ENCODE assay signal across 10 cellular contexts in the genomic region with DNA sequence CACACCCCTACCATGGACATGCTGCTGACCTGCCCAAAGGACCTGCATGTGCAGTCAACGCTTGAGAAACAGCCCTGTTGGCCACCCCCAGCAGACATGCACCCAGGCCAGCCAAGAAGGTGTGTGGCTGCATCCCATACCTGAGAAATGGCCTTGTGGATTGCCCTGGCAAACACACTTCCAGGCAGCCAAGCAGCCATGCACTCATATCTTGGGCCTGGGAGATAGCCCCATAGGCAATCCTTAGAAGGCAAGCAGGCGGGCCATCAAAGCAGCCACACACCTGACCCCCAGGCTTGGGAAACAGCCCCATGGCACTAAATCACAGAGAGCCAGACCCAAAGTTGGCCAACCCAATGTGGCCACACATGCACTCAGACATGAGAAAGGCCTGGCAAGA.
"Had no signal": no experiment of that assay in that cellular context is flagged by ENCODE, and none has a peak within 500 bp of the region (broad histone marks: within the 10 kb centered on the region; RNA-seq: fewer than 3 reads in every experiment).

No MANE protein-coding gene starts in this region.

- H3K4me2 ChIP-seq: GM23338 had no signal

- H3K4me3 Mint-ChIP-seq: GM23338, H9, HFFc6 had no signal

- H3K9me3 ChIP-seq: HAP-1 had no signal

- H3K4me1 ChIP-seq: HAP-1 had no signal

- H3K27ac Mint-ChIP-seq: GM23338, H9, HFFc6 had no signal

- H2AFZ ChIP-seq: GM23248, GM23338 had no signal

- H3K4me1 Mint-ChIP-seq: GM23338 had no signal

- DNase-seq: GM23248, GOT3, H7, H9, HCEC 1CT, HFFc6 had no signal

- H3K4me3 ChIP-seq: GM23248, GM23338, HAP-1 had no signal

- H3K36me3 ChIP-seq: HAP-1 had no signal

- FAIRE-seq: H54 had no signal

- ATAC-seq: GM23338, HCT116 had no signal

- H3K9ac ChIP-seq: GM23248 had no signal

- H3K27ac ChIP-seq: GM23248 had no signal
